1 cellular context compared by ENCODE assay signal in genomic region chr9:32552172-32552872, GRCh38.
TF ChIP-seq lines count a peak whose summit lies in the region.

TSS of gene SMIM27 (plus strand) at chr9:32552327. CDS start at chr9:32552435, 108 bp downstream.
TSS of gene TOPORS (minus strand) at chr9:32552586. CDS start at chr9:32552436, 150 bp downstream.

TF ChIP-seq in GM12878, 131 proteins besides CTCF, POLR2A, EP300 and RAD21 (continued from another document and continues in another):
- peak; percentile 68; the same call in 1 of the 2 replicates for TF ChIP-seq ZBTB40 (IDR thresholded peaks at IDR 0.05; ENCODE audit: borderline replicate concordance)
- 0 out of 2 replicates have a peak, but pooled peaks have one; percentile 30 for TF ChIP-seq MAX (IDR thresholded peaks at IDR 0.05; ENCODE audit: low read depth, low read length)
- 0 out of 2 replicates have a peak, but pooled peaks have one; percentile 22 for TF ChIP-seq HSF1 (IDR thresholded peaks at IDR 0.05; ENCODE audit: low read depth, low read length)
- peak; percentile 83 for TF ChIP-seq MLLT1 (IDR thresholded peaks at IDR 0.05)
- peak; percentile 56; the same call in 1 of the 2 replicates for TF ChIP-seq DPF2 (IDR thresholded peaks at IDR 0.05)
- no peak for TF ChIP-seq IRF3 (IDR thresholded peaks at IDR 0.05)
- no peak for TF ChIP-seq EZH2 (IDR thresholded peaks at IDR 0.05; ENCODE audit: borderline replicate concordance, control insufficient read depth, low read depth, low read length)
- TF ChIP-seq ZNF622 (IDR thresholded peaks at IDR 0.05), result no peak
- TF ChIP-seq YBX1 (IDR thresholded peaks at IDR 0.05), result no peak
- peak; percentile 77 for TF ChIP-seq SIX5 (IDR thresholded peaks at IDR 0.05; ENCODE audit: low read depth, low read length, severe bottlenecking)
- TF ChIP-seq ZZZ3 (IDR thresholded peaks at IDR 0.05; ENCODE audit: control insufficient read depth, insufficient read length, low read depth), result no peak
- no peak for TF ChIP-seq NFXL1 (IDR thresholded peaks at IDR 0.05; ENCODE audit: borderline replicate concordance)
- peak; percentile 71; the same call in 1 of the 2 replicates for TF ChIP-seq POLR2AphosphoS5 (IDR thresholded peaks at IDR 0.05; ENCODE audit: low read length)
- peak; percentile 58; the same call in 1 of the 2 replicates for TF ChIP-seq BACH1 (IDR thresholded peaks at IDR 0.05; ENCODE audit: borderline replicate concordance)
- TF ChIP-seq MYB (IDR thresholded peaks at IDR 0.05; ENCODE audit: borderline replicate concordance, low read depth, low read length), result no peak
- TF ChIP-seq FOXM1 (IDR thresholded peaks at IDR 0.05; ENCODE audit: low read depth, low read length), result peak; percentile 77
- peak; percentile 83; the same call in 1 of the 2 replicates for TF ChIP-seq PML (IDR thresholded peaks at IDR 0.05; ENCODE audit: low read length)
- TF ChIP-seq ETV6 (conservative IDR thresholded peaks at IDR 0.05 in 1 of 2, IDR thresholded peaks at IDR 0.05 in 1 of 2; ENCODE audit: borderline replicate concordance in 1 of 2, low read depth in 1 of 2), result 0 out of 4 replicates have a peak, but pooled peaks of 1 of the 2 experiments have one; percentile 38
- peak; percentile 55 for TF ChIP-seq CREM (IDR thresholded peaks at IDR 0.05; ENCODE audit: low read depth)
- no peak for TF ChIP-seq ZNF274 (IDR thresholded peaks at IDR 0.05; ENCODE audit: insufficient read depth, insufficient read length)
- peak; percentile 77 to 100 for TF ChIP-seq EGR1 (IDR thresholded peaks at IDR 0.05; ENCODE audit: borderline replicate concordance in 1 of 2, low read depth in 2 of 2, low read length in 2 of 2)
- TF ChIP-seq IKZF1 (conservative IDR thresholded peaks at IDR 0.05), result peak; percentile 91
- peak; percentile 74; the same call in 1 of the 2 replicates for TF ChIP-seq CBX5 (IDR thresholded peaks at IDR 0.05; ENCODE audit: low read depth)
- TF ChIP-seq POLR2AphosphoS2 (IDR thresholded peaks at IDR 0.05; ENCODE audit: low read depth, low read length), result peak; percentile 74; the same call in 1 of the 2 replicates
- no peak for TF ChIP-seq HDAC6 (IDR thresholded peaks at IDR 0.05; ENCODE audit: unreplicated experiment)
- peak; percentile 44 for TF ChIP-seq SP1 (IDR thresholded peaks at IDR 0.05; ENCODE audit: low read depth, low read length)
- TF ChIP-seq GATAD2B (conservative IDR thresholded peaks at IDR 0.05; ENCODE audit: low read depth), result peak; percentile 66; the same call in 1 of the 2 replicates
- peak; percentile 98 for TF ChIP-seq RAD51 (IDR thresholded peaks at IDR 0.05)
- peak; percentile 76 for TF ChIP-seq CREB1 (IDR thresholded peaks at IDR 0.05; ENCODE audit: low read depth)
- no peak for TF ChIP-seq WRNIP1 (IDR thresholded peaks at IDR 0.05; ENCODE audit: borderline replicate concordance, low read depth, low read length)
- TF ChIP-seq ZNF687 (IDR thresholded peaks at IDR 0.05), result peak; percentile 26; the same call in 1 of the 2 replicates
- peak; percentile 64; the same call in 1 of the 2 replicates for TF ChIP-seq NFIC (IDR thresholded peaks at IDR 0.05; ENCODE audit: low read depth, low read length)
- peak; percentile 96 for TF ChIP-seq RB1 (IDR thresholded peaks at IDR 0.05; ENCODE audit: borderline replicate concordance)
- TF ChIP-seq PRDM15 (CRISPR knock-in tag; IDR thresholded peaks at IDR 0.05), result no peak
- TF ChIP-seq SMAD5 (IDR thresholded peaks at IDR 0.05; ENCODE audit: low read depth), result no peak; the same call in 1 of the 2 replicates
- TF ChIP-seq BCL11A (IDR thresholded peaks at IDR 0.05; ENCODE audit: low read depth, low read length), result no peak
- peak; percentile 65; the same call in 1 of the 2 replicates for TF ChIP-seq NKRF (conservative IDR thresholded peaks at IDR 0.05)
- no peak for TF ChIP-seq ESRRA (IDR thresholded peaks at IDR 0.05; ENCODE audit: low read length)
- TF ChIP-seq KDM1A (IDR thresholded peaks at IDR 0.05; ENCODE audit: borderline replicate concordance), result no peak
- no peak for TF ChIP-seq NFYA (IDR thresholded peaks at IDR 0.05; ENCODE audit: borderline replicate concordance, low read depth, low read length)
- no peak for TF ChIP-seq MYC (IDR thresholded peaks at IDR 0.05; ENCODE audit: insufficient read depth, insufficient read length, insufficient replicate concordance, low read length, severe bottlenecking)
